22 cellular contexts compared by ENCODE assay signal in the genomic region with DNA sequence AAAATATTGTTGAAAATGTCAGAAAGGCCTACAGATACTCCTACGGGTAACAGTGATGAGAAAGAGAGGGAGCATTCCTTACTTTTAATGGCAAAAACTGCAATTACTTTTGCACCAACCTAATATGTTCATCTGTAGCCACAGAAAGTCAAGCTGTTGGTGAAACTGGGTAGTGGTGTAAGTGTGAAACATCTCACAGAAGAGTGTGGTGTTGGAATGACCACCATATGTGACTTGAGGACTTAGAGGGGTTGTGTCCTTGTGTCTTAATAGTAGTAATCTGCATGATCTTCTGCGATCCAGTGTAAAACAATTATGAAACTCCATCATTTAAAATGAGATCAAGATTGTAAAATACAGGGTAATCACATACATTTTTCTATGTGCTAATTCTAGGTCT.
DNase-seq lines count a peak whose midpoint lies in the region; ATAC-seq, FAIRE-seq and TF ChIP-seq lines count a peak whose summit lies in the region.
"Had no signal": no experiment of that assay in that cellular context is flagged by ENCODE, and none has a peak within 500 bp of the region (broad histone marks: within the 10 kb centered on the region; RNA-seq: fewer than 3 reads in every experiment).

No MANE protein-coding gene starts in this region.

- no peak overlapping the region for H3K4me3 ChIP-seq in astrocyte (ENCODE audit: insufficient read depth, low read depth, low read length)
- H3K4me3 ChIP-seq in mammary epithelial cell (replicated peaks in 1 of 3; ENCODE audit: insufficient read depth in 1 of 3, low read depth in 2 of 3, low read length in 3 of 3) = no peak overlapping the region
- H3K4me3 ChIP-seq in naive thymus-derived CD4-positive, alpha-beta T cell (ENCODE audit: low read length) = no peak overlapping the region
- H3K4me3 ChIP-seq: A549; BLaER1 treated with 17β-estradiol and CSF1 and Interleukin-3, amounts not matched to agents 10 nM and 100 nM had no signal

- no peak overlapping the region for H3K27ac Mint-ChIP-seq in astrocyte (ENCODE audit: unreplicated experiment)
- H3K27ac Mint-ChIP-seq in naive thymus-derived CD4-positive, alpha-beta T cell = no peak overlapping the region
- H3K27ac Mint-ChIP-seq: B cell; CD4-positive, alpha-beta T cell; CD8-positive, alpha-beta T cell had no signal

- no peaks in the 10 kb centered on the region for H3K27me3 Mint-ChIP-seq in astrocyte (ENCODE audit: low read depth, unreplicated experiment)
- H3K27me3 Mint-ChIP-seq in naive thymus-derived CD4-positive, alpha-beta T cell = no peaks in the 10 kb centered on the region
- H3K27me3 Mint-ChIP-seq: B cell; CD4-positive, alpha-beta T cell had no signal

- H3K36me3 Mint-ChIP-seq in astrocyte (ENCODE audit: low read depth, unreplicated experiment) = no peaks in the 10 kb centered on the region
- no peaks in the 10 kb centered on the region for H3K36me3 Mint-ChIP-seq in naive thymus-derived CD4-positive, alpha-beta T cell
- H3K36me3 Mint-ChIP-seq: CD8-positive, alpha-beta T cell had no signal

- POLR2A ChIA-PET in naive thymus-derived CD4-positive, alpha-beta T cell (lab: Charles Lee) = no interaction called here

- no peak overlapping the region for H3K9ac ChIP-seq in astrocyte (ENCODE audit: low read length)
- no peak overlapping the region for H3K9ac ChIP-seq in mammary epithelial cell (ENCODE audit: insufficient read depth, low read length)
- H3K9ac ChIP-seq: BLaER1 treated with 17β-estradiol and CSF1 and Interleukin-3, amounts not matched to agents 10 nM and 100 nM had no signal

- no peak for DNase-seq in astrocyte (ENCODE audit: low read depth)
- no peak for DNase-seq in globus pallidus (ENCODE audit: low spot score)
- no peak for DNase-seq in mammary epithelial cell
- no peak for DNase-seq in naive thymus-derived CD4-positive, alpha-beta T cell
- DNase-seq: AML-193; Caco-2; Calu3; CD4-positive, alpha-beta T cell; CD8-positive, alpha-beta T cell; DMS79 treated with DMSO at 0.1 percent for 48 hours; GF-D8 had no signal

- CTCF ChIA-PET in mammary epithelial cell (lab: Charles Lee; ENCODE audit: low non-redundant PET) = no interaction called here
- CTCF ChIA-PET in naive thymus-derived CD4-positive, alpha-beta T cell (lab: Charles Lee) = no interaction called here

- no peaks in the 10 kb centered on the region for H3K27me3 ChIP-seq in astrocyte (ENCODE audit: insufficient read depth, low read length)
- H3K27me3 ChIP-seq in mammary epithelial cell (ENCODE audit: insufficient read depth, low read length) = no peaks in the 10 kb centered on the region
- no peaks in the 10 kb centered on the region for H3K27me3 ChIP-seq in naive thymus-derived CD4-positive, alpha-beta T cell (ENCODE audit: control insufficient read depth in 2 of 2, insufficient read depth in 2 of 2, low read length in 2 of 2)
- H3K27me3 ChIP-seq: BLaER1 treated with 17β-estradiol and CSF1 and Interleukin-3, amounts not matched to agents 10 nM and 100 nM had no signal

- H3K4me2 ChIP-seq in astrocyte (ENCODE audit: low read length) (no peak overlapping the region), mammary epithelial cell (ENCODE audit: insufficient read depth, low read depth, low read length) (no peak overlapping the region)
- H3K4me2 ChIP-seq: A549; BLaER1 treated with 17β-estradiol and CSF1 and Interleukin-3, amounts not matched to agents 10 nM and 100 nM had no signal

- WGBS in mammary epithelial cell (ENCODE audit: low coverage, missing lambda C conversion rate) = 79% methylated on average over 2 of the region's 2 CpGs

- peak; percentile 44 for ATAC-seq in GM18520 (IDR thresholded peaks at IDR 0.05; ENCODE audit: unreplicated experiment)
- peak; percentile 60 for ATAC-seq in HG02798 (IDR thresholded peaks at IDR 0.05; ENCODE audit: poor library complexity, unreplicated experiment)
- ATAC-seq in naive thymus-derived CD4-positive, alpha-beta T cell = no peak
- ATAC-seq: A549; CD8-positive, alpha-beta T cell had no signal

- FAIRE-seq in astrocyte (lab: Jason Lieb, UNC) = peak; percentile 5
- FAIRE-seq: A549, D721Med, G401.6, GM12892, GM18507 had no signal

- H3K4me1 ChIP-seq in astrocyte (ENCODE audit: insufficient read depth, low read length) (no peaks in the 10 kb centered on the region), mammary epithelial cell (ENCODE audit: insufficient read depth, low read length) (no peaks in the 10 kb centered on the region)
- H3K4me1 ChIP-seq in naive thymus-derived CD4-positive, alpha-beta T cell (ENCODE audit: control insufficient read depth in 2 of 2, insufficient read depth in 2 of 2, low read length in 2 of 2) = no peaks in the 10 kb centered on the region
- H3K4me1 ChIP-seq: A549; BLaER1 treated with 17β-estradiol and CSF1 and Interleukin-3, amounts not matched to agents 10 nM and 100 nM; Caco-2 had no signal

- intact Hi-C loops in mammary epithelial cell (cut with micrococcal nuclease) = no loop called here
- intact Hi-C loops in naive thymus-derived CD4-positive, alpha-beta T cell (cut with micrococcal nuclease) = no loop called here

- H3K4me1 Mint-ChIP-seq in astrocyte (ENCODE audit: low read depth, unreplicated experiment) = no peaks in the 10 kb centered on the region
- no peaks in the 10 kb centered on the region for H3K4me1 Mint-ChIP-seq in naive thymus-derived CD4-positive, alpha-beta T cell
- H3K4me1 Mint-ChIP-seq: B cell had no signal

- H3K27ac ChIP-seq in astrocyte (ENCODE audit: low read depth, low read length) (no peak overlapping the region), mammary epithelial cell (ENCODE audit: insufficient read depth, low read depth, low read length) (no peak overlapping the region)
- no peak overlapping the region for H3K27ac ChIP-seq in naive thymus-derived CD4-positive, alpha-beta T cell (ENCODE audit: low read depth, low read length)
- H3K27ac ChIP-seq: 22Rv1; A549; BLaER1 treated with 17β-estradiol and CSF1 and Interleukin-3, amounts not matched to agents 10 nM and 100 nM; C4-2B had no signal

- TF ChIP-seq CTCF in astrocyte (IDR thresholded peaks at IDR 0.05; ENCODE audit: insufficient read depth, low read depth, low read length) = no peak
- no peak for TF ChIP-seq CTCF in mammary epithelial cell (conservative IDR thresholded peaks at IDR 0.05 in 1 of 2, IDR thresholded peaks at IDR 0.05 in 1 of 2; ENCODE audit: extremely low read depth in 1 of 2, insufficient read depth in 1 of 2, low read depth in 1 of 2, low read length in 2 of 2)

- no peaks in the 10 kb centered on the region for H3K9me3 Mint-ChIP-seq in astrocyte (ENCODE audit: unreplicated experiment)
- no peaks in the 10 kb centered on the region for H3K9me3 Mint-ChIP-seq in naive thymus-derived CD4-positive, alpha-beta T cell
- H3K9me3 Mint-ChIP-seq: CD4-positive, alpha-beta T cell; CD8-positive, alpha-beta T cell had no signal

- H3K9me3 ChIP-seq in astrocyte (ENCODE audit: insufficient read depth, low read depth, low read length) (no peaks in the 10 kb centered on the region), mammary epithelial cell (replicated peaks; ENCODE audit: insufficient read depth, low read length) (no peaks in the 10 kb centered on the region)
- H3K9me3 ChIP-seq in naive thymus-derived CD4-positive, alpha-beta T cell (ENCODE audit: control insufficient read depth in 2 of 3, low read length in 3 of 3) = no peaks in the 10 kb centered on the region
- H3K9me3 ChIP-seq: A549; BLaER1 treated with 17β-estradiol and CSF1 and Interleukin-3, amounts not matched to agents 10 nM and 100 nM; Caco-2 had no signal

- H3K79me2 ChIP-seq in astrocyte (ENCODE audit: insufficient read depth, low read length) (no peaks in the 10 kb centered on the region), mammary epithelial cell (ENCODE audit: insufficient read depth, low read length) (no peaks in the 10 kb centered on the region)

- H2AFZ ChIP-seq in astrocyte (ENCODE audit: low read depth, low read length) (no peak overlapping the region), mammary epithelial cell (ENCODE audit: low read depth, low read length) (no peak overlapping the region)

- BruUV-seq in mammary epithelial cell (replicated peaks; lab: Mats Ljungman, UMichigan) = no TSS peak

- in situ Hi-C loops in mammary epithelial cell (cut with MboI; ENCODE audit: low sequenced_read_pairs in 2 of 2) = no loop called here

- dilution Hi-C loops in mammary epithelial cell (cut with HindIII; ENCODE audit: low sequenced_read_pairs) = no loop called here

- H4K20me1 ChIP-seq in astrocyte (ENCODE audit: insufficient read depth, low read length) (no peaks in the 10 kb centered on the region), mammary epithelial cell (ENCODE audit: insufficient read depth, low read length) (no peaks in the 10 kb centered on the region)
- H4K20me1 ChIP-seq: BLaER1 treated with 17β-estradiol and CSF1 and Interleukin-3, amounts not matched to agents 10 nM and 100 nM had no signal

- no peaks in the 10 kb centered on the region for H3K36me3 ChIP-seq in astrocyte (ENCODE audit: insufficient read depth, low read length)
- H3K36me3 ChIP-seq in mammary epithelial cell (ENCODE audit: insufficient read depth, low read length) = no peaks in the 10 kb centered on the region
- H3K36me3 ChIP-seq in naive thymus-derived CD4-positive, alpha-beta T cell (ENCODE audit: control insufficient read depth in 2 of 3, insufficient read depth in 3 of 3, low read length in 3 of 3) = no peaks in the 10 kb centered on the region
- H3K36me3 ChIP-seq: BLaER1 treated with 17β-estradiol and CSF1 and Interleukin-3, amounts not matched to agents 10 nM and 100 nM had no signal

- no peak overlapping the region for H3K4me3 Mint-ChIP-seq in astrocyte (ENCODE audit: unreplicated experiment)
- H3K4me3 Mint-ChIP-seq in naive thymus-derived CD4-positive, alpha-beta T cell = no peak overlapping the region
- H3K4me3 Mint-ChIP-seq: B cell; CD4-positive, alpha-beta T cell; CD8-positive, alpha-beta T cell had no signal
